In the genomic region with DNA sequence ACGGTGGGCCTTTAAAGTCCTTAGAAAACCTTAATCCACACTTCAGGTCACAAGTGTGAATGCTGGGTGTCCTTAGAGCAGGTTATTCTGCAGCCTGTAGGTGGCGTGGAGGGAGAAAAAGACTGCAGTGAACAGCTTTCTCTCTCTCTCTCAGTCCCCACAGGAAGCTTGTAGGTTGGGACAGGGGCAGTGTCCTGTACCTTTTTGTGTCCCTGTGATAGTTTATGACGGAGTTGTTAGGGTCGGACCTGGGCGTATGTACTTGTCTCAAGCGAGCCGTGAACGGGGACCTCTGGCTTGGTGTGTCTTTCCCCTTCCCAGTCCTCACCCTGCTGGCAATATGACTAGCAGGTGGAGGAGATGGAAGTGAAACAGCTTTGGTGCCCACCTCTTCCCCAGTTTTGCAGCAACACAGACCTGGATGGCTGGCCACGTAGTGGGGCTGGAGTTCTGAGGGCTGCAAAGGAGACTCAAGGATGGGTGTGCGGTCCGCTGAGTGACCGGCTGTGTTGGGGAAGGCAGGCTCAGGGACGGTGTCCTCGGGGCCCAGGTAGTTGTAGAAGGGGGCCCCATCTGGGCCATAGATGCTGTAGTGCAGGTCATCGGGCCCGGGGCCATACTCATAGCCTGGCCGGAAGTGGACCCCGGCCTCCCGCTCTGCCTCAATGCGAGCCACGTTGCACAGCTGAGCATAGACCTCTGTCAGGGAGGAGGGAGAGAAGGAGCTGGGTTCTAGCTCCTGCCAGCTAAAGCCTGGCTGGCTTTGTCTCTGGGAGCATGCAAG, we compare ENCODE assay signal across 7 cellular contexts. TPM values are rescaled to one million over a fixed set of nuclear protein-coding genes. Genes with fewer than 3 reads are reported as not detected.
DNase-seq lines count a peak whose midpoint lies in the region; ATAC-seq, FAIRE-seq and TF ChIP-seq lines count a peak whose summit lies in the region.

No MANE protein-coding gene starts in this region.

- no peaks in the 10 kb centered on the region for H3K4me1 Mint-ChIP-seq in activated naive CD8-positive, alpha-beta T cell treated with anti-CD3 and anti-CD28 coated beads, Interleukin-2, amount 50 U/mL, for 24 hours
- no peaks in the 10 kb centered on the region for H3K4me1 Mint-ChIP-seq in immature natural killer cell

- no peaks in the 10 kb centered on the region for H3K36me3 ChIP-seq in MM.1S (replicated peaks; ENCODE audit: insufficient read depth, low read length)
- no peaks in the 10 kb centered on the region for H3K36me3 ChIP-seq in kidney (ENCODE audit: control insufficient read depth in 1 of 2, insufficient read depth in 2 of 2, low read length in 2 of 2)

- no peaks in the 10 kb centered on the region for H4K20me1 ChIP-seq in MM.1S (ENCODE audit: insufficient read depth, low read length)

- H3K4me1 ChIP-seq in MM.1S (ENCODE audit: low read length) (no peaks in the 10 kb centered on the region), kidney (ENCODE audit: control insufficient read depth in 1 of 2, insufficient read depth in 1 of 2, low read depth in 1 of 2, low read length in 2 of 2) (no peaks in the 10 kb centered on the region)

- H3K9me3 Mint-ChIP-seq in activated naive CD8-positive, alpha-beta T cell treated with anti-CD3 and anti-CD28 coated beads, Interleukin-2, amount 50 U/mL, for 24 hours: no peaks in the 10 kb centered on the region
- H3K9me3 Mint-ChIP-seq in immature natural killer cell: no peaks in the 10 kb centered on the region

- no peak overlapping the region for H3K4me3 ChIP-seq in GM12864 (ENCODE audit: low read depth, low read length)
- H3K4me3 ChIP-seq in MM.1S (ENCODE audit: low read length): no peak overlapping the region
- H3K4me3 ChIP-seq in kidney (ENCODE audit: low read length in 2 of 2): no peak overlapping the region

- H3K27me3 ChIP-seq in MM.1S (replicated peaks; ENCODE audit: insufficient read depth, low read length): no peaks in the 10 kb centered on the region

- no peak overlapping the region for H3K27ac Mint-ChIP-seq in activated naive CD8-positive, alpha-beta T cell treated with anti-CD3 and anti-CD28 coated beads, Interleukin-2, amount 50 U/mL, for 24 hours
- no peak overlapping the region for H3K27ac Mint-ChIP-seq in immature natural killer cell

- H3K9ac ChIP-seq in MM.1S (ENCODE audit: low read length): no peak overlapping the region
- H3K9ac ChIP-seq in kidney (ENCODE audit: low read length in 2 of 2): no peak overlapping the region

- intact Hi-C loops in kidney (cut with DNase I): no loop called here

- no peak overlapping the region for H3K4me3 Mint-ChIP-seq in activated naive CD8-positive, alpha-beta T cell treated with anti-CD3 and anti-CD28 coated beads, Interleukin-2, amount 50 U/mL, for 24 hours
- no peak overlapping the region for H3K4me3 Mint-ChIP-seq in immature natural killer cell

- DNase-seq in GM12864 (ENCODE audit: low read depth) (no peak), MM.1S (peak; percentile 6), kidney (no peak), immature natural killer cell (no peak)
- DNase-seq in activated naive CD8-positive, alpha-beta T cell treated with anti-CD3 and anti-CD28 coated beads, Interleukin-2, amount 50 U/mL, for 24 hours: no peak

- no peaks in the 10 kb centered on the region for H3K9me2 ChIP-seq in MM.1S (replicated peaks; ENCODE audit: insufficient read depth, low read length)

- H3F3A ChIP-seq in MM.1S (ENCODE audit: insufficient read depth, low read length): no peaks in the 10 kb centered on the region

- H3K9me3 ChIP-seq in MM.1S (replicated peaks; ENCODE audit: insufficient read depth, low read length) (no peaks in the 10 kb centered on the region), kidney (ENCODE audit: control insufficient read depth in 1 of 2, low read length in 2 of 2) (no peaks in the 10 kb centered on the region)

- TF ChIP-seq CTCF in GM12864 (IDR thresholded peaks at IDR 0.05; ENCODE audit: low read depth, low read length, missing control alignments) (peak; percentile 71), MM.1S (IDR thresholded peaks at IDR 0.05; ENCODE audit: low read length) (peak; percentile 53), kidney (IDR thresholded peaks at IDR 0.05; ENCODE audit: borderline replicate concordance, extremely low read depth, insufficient read depth) (peak; percentile 32)

- H3K27me3 Mint-ChIP-seq in activated naive CD8-positive, alpha-beta T cell treated with anti-CD3 and anti-CD28 coated beads, Interleukin-2, amount 50 U/mL, for 24 hours: no peaks in the 10 kb centered on the region
- H3K27me3 Mint-ChIP-seq in immature natural killer cell (ENCODE audit: low read depth in 3 of 3): peaks cover 0 to 2% (median 0%) of the 10 kb centered on the region in 3 donors

- FAIRE-seq in kidney (lab: Jason Lieb, UNC): no peak

- no peak overlapping the region for H3K27ac ChIP-seq in MM.1S (ENCODE audit: low read length)
- H3K27ac ChIP-seq in kidney (ENCODE audit: low read depth in 2 of 2, low read length in 2 of 2): no peak overlapping the region

- H3K4me2 ChIP-seq in MM.1S (ENCODE audit: low read depth, low read length): no peak overlapping the region

- H3K36me3 Mint-ChIP-seq in activated naive CD8-positive, alpha-beta T cell treated with anti-CD3 and anti-CD28 coated beads, Interleukin-2, amount 50 U/mL, for 24 hours (ENCODE audit: low read depth): peaks cover 1% of the 10 kb centered on the region
- peaks cover 0 to 7% (median 2%) of the 10 kb centered on the region in 3 donors for H3K36me3 Mint-ChIP-seq in immature natural killer cell

- no peaks in the 10 kb centered on the region for H3K79me2 ChIP-seq in MM.1S (ENCODE audit: low read length)

- H2AFZ ChIP-seq in MM.1S (ENCODE audit: low read length): no peak overlapping the region

- peak; percentile 38 for ATAC-seq in activated naive CD8-positive, alpha-beta T cell treated with anti-CD3 and anti-CD28 coated beads, Interleukin-2, amount 50 U/mL, for 24 hours
- ATAC-seq in HG02970 (IDR thresholded peaks at IDR 0.05; ENCODE audit: low FRiP score, unreplicated experiment) (no peak), HG03139 (IDR thresholded peaks at IDR 0.05; ENCODE audit: unreplicated experiment) (no peak)

RNA-seq across cellular contexts. Expression of gene ISCA2, which starts 8.9 kb away (rescaled TPM):
- 27.1 TPM for total RNA-seq in kidney
- polyA plus RNA-seq in kidney (ENCODE audit: insufficient read depth, low read depth, low replicate concordance) (60.1 TPM), immature natural killer cell (10 to 100 TPM; 46.2 to 58.1 (median 55.0) TPM)

RNA-seq across cellular contexts. Expression of gene NPC2, which starts 9.3 kb away (rescaled TPM):
- 217 TPM for total RNA-seq in kidney
- polyA plus RNA-seq in kidney (ENCODE audit: insufficient read depth, low read depth, low replicate concordance) (435 TPM), immature natural killer cell (100 to 1,000 TPM in 1 of 3 donors, 10 to 100 TPM in 2; 86.3 to 128 (median 92.8) TPM)
